In the genomic region with DNA sequence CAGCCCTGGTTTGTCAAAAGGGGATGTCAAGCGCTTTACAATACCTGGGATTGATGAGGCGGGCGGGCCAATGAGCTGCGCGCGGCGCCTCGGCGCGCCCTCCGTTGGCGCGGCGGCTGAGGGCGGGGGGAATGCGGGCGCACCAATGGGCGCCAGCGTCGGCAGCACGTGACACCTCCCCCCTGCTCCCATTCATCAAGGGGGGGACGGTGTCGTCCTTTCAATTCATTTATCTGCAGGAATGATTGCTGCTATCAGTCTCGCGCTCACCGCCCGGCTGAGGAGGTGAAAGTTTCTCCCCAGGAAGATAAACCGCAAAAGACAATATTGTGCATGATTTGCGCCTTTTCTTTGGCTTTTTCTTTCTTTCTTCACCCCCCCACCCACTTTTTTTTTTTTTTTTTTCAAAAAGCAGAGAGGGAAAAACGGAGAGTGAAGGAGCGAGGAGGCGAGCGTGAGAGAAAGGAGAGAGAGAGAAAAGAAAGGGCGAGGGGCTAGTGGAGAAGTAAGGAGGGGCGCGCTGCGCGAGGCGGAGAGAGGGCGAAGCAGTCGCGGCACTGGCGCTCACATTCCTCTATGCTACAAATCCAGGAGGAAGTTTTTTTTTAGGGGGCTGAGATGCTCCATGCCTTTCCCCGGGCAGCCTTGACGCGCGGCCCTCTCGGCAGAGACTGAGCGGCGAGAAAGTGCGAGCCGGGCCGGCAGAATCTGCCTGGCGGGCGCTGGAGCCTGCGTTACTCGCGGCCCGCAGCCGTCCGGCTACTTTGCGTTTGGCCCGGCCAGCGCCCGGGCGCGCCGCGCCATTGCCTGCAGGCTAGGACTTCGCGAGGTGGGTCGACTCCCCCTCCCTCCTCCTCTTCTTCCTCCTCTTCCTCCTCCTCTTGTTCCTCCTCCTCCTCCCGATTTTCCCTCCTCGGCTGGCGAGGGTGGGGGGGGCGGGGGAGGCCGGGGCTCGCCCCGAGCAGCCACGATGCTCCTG, we compare ENCODE assay signal across 9 cellular contexts. TPM values are rescaled to one million over a fixed set of nuclear protein-coding genes. Genes with fewer than 3 reads are reported as not detected.
DNase-seq lines count a peak whose midpoint lies in the region; ATAC-seq, FAIRE-seq and TF ChIP-seq lines count a peak whose summit lies in the region.
"Had no signal": no experiment of that assay in that cellular context is flagged by ENCODE, and none has a peak within 500 bp of the region (broad histone marks: within the 10 kb centered on the region; RNA-seq: fewer than 3 reads in every experiment).

A gene (plus strand): TSS at position 223 of the 979 bp plus-strand sequence. CDS start 748 bp downstream, at position 971.

- no peak within 1 kb of the TSS for H4K91ac ChIP-seq in H9 (ENCODE audit: insufficient read length, low read depth, low read length)

- no peaks in the 10 kb centered on the region for H3K79me2 ChIP-seq in H9 (ENCODE audit: insufficient read depth, low read length)

- no peak within 1 kb of the TSS for H4K8ac ChIP-seq in H9 (replicated peaks; ENCODE audit: insufficient read length, low read depth, low read length)

- peak; percentile 87 for DNase-seq in H9
- DNase-seq in activated CD4-positive, alpha-beta memory T cell treated with anti-CD3 and anti-CD28 coated beads, Interleukin-2, amount 10 ng/mL, durations not matched to agents 7 days and 5 days: no peak
- DNase-seq in iPS-NIHi11 (ENCODE audit: low spot score): peak; percentile 77
- DNase-seq in spleen: no peak
- DNase-seq in SKM-1 (lab: John Stamatoyannopoulos, UW; ENCODE audit: unreplicated experiment): no peak
- DNase-seq in urothelium cell line (ENCODE audit: low spot score): no peak

- WGBS in H9 (ENCODE audit: extremely low coverage, insufficient read length, low lambda C conversion rate): no CpG with 5 or more reads among the region's 80 CpGs
- 8 to 16% (median 12%) methylated on average over 75 to 80 of the region's 80 CpGs for WGBS in spleen, 5 donors

- no peak within 1 kb of the TSS for H3K27ac ChIP-seq in H9 (ENCODE audit: insufficient read length, low read depth, low read length)
- H3K27ac ChIP-seq in spleen: no peak within 1 kb of the TSS

- no peaks in the 10 kb centered on the region for H3K36me3 ChIP-seq in spleen

- H3K4me1 ChIP-seq in H9 (ENCODE audit: insufficient read depth, low read length) (peaks cover 3% of the 10 kb centered on the region; the same call in 1 of the 2 replicates), spleen (peaks cover 25 to 55% (median 46%) of the 10 kb centered on the region in 6 donors)

- H3K9me3 ChIP-seq in H9 (ENCODE audit: control insufficient read depth, low read depth, low read length): no peaks in the 10 kb centered on the region
- peaks cover 0 to 49% (median 0%) of the 10 kb centered on the region in 8 donors for H3K9me3 ChIP-seq in spleen

- H3K9ac ChIP-seq in H9 (ENCODE audit: extremely low read depth, insufficient read length, low read length): no peak within 1 kb of the TSS

- H2AK5ac ChIP-seq in H9 (ENCODE audit: insufficient read length, low read length): no peak within 1 kb of the TSS

- H3K18ac ChIP-seq in H9 (ENCODE audit: insufficient read length, low read depth, low read length): no peak within 1 kb of the TSS

- H3K23ac ChIP-seq in H9 (ENCODE audit: insufficient read length, low read depth, low read length): no peak within 1 kb of the TSS

- ATAC-seq in HG02642 (IDR thresholded peaks at IDR 0.05; ENCODE audit: poor library complexity, unreplicated experiment): no peak

- H3T11ph ChIP-seq in H9 (ENCODE audit: low read length): no peak within 1 kb of the TSS

- no peak within 1 kb of the TSS for H2BK15ac ChIP-seq in H9 (ENCODE audit: low read depth, low read length)

- peak within 1 kb of the TSS in 1 of 3 experiments; percentile 80; a peak in 2 of 7 replicates for H3K27ac Mint-ChIP-seq in H9
- H3K27ac Mint-ChIP-seq in activated CD4-positive, alpha-beta memory T cell treated with anti-CD3 and anti-CD28 coated beads, Interleukin-2, amount 10 ng/mL, durations not matched to agents 7 days and 5 days: peak within 1 kb of the TSS; percentile 57

- H2BK12ac ChIP-seq in H9 (ENCODE audit: insufficient read length, low read depth, low read length): no peak within 1 kb of the TSS

- H3K23me2 ChIP-seq in H9 (ENCODE audit: insufficient read length, low read depth, low read length, poor library complexity, severe bottlenecking): peaks cover 35% of the 10 kb centered on the region

- H3K79me1 ChIP-seq in H9 (ENCODE audit: insufficient read depth, low read depth, low read length, poor library complexity, severe bottlenecking): no peaks in the 10 kb centered on the region

- peak within 1 kb of the TSS in 6 of 8 donors; percentile 19 to 59 (median 29) for H3K4me3 ChIP-seq in spleen

- FAIRE-seq in urothelium cell line (lab: Jason Lieb, UNC): no peak
- FAIRE-seq: endometrium had no signal

- no peak within 1 kb of the TSS for H3K56ac ChIP-seq in H9 (ENCODE audit: insufficient read length, low read depth, low read length)

- no peak for TF ChIP-seq CTCF in H9 (conservative IDR thresholded peaks at IDR 0.05)
- TF ChIP-seq CTCF in spleen (IDR thresholded peaks at IDR 0.05 in 8 of 11, conservative IDR thresholded peaks at IDR 0.05 in 3 of 11): no peak

- H4K20me1 ChIP-seq in H9 (ENCODE audit: control insufficient read depth, insufficient read depth, insufficient read length): no peaks in the 10 kb centered on the region

- CTCF ChIA-PET in activated CD4-positive, alpha-beta memory T cell treated with anti-CD3 and anti-CD28 coated beads, Interleukin-2, amount 10 ng/mL, durations not matched to agents 7 days and 5 days (lab: Charles Lee): no interaction called here

- TF ChIP-seq POLR2A in spleen (IDR thresholded peaks at IDR 0.05): no peak

- peaks cover 99% of the 10 kb centered on the region for H3K27me3 Mint-ChIP-seq in H9 (ENCODE audit: low read depth)
- peaks cover 81% of the 10 kb centered on the region for H3K27me3 Mint-ChIP-seq in activated CD4-positive, alpha-beta memory T cell treated with anti-CD3 and anti-CD28 coated beads, Interleukin-2, amount 10 ng/mL, durations not matched to agents 7 days and 5 days

- intact Hi-C loops in spleen (cut with DNase I; ENCODE audit: low total_unique reads): no loop called here

- H2BK20ac ChIP-seq in H9 (ENCODE audit: low read depth, low read length, poor library complexity, severe bottlenecking): no peak within 1 kb of the TSS

- H3K4me1 Mint-ChIP-seq in H9: peaks cover 25 to 82% of the 10 kb centered on the region in 2 experiments
- peaks cover 23% of the 10 kb centered on the region for H3K4me1 Mint-ChIP-seq in activated CD4-positive, alpha-beta memory T cell treated with anti-CD3 and anti-CD28 coated beads, Interleukin-2, amount 10 ng/mL, durations not matched to agents 7 days and 5 days

- no peak within 1 kb of the TSS for H3K14ac ChIP-seq in H9 (ENCODE audit: insufficient read depth, low read length)

- H2BK120ac ChIP-seq in H9 (ENCODE audit: low read depth, low read length, poor library complexity, severe bottlenecking): no peak within 1 kb of the TSS

- no peak within 1 kb of the TSS for H2BK5ac ChIP-seq in H9 (ENCODE audit: insufficient read length, low read length)

- no peak within 1 kb of the TSS for H3K4ac ChIP-seq in H9 (ENCODE audit: low read depth, low read length)

- H3K4me2 ChIP-seq in H9 (ENCODE audit: insufficient read depth, insufficient read length, low read length): peak within 1 kb of the TSS; percentile 84

- H3K36me3 Mint-ChIP-seq in H9 (ENCODE audit: insufficient read depth in 1 of 3, low read depth in 3 of 3): no peaks in the 10 kb centered on the region; a peak in 1 of 7 replicates
- peaks cover 37% of the 10 kb centered on the region for H3K36me3 Mint-ChIP-seq in activated CD4-positive, alpha-beta memory T cell treated with anti-CD3 and anti-CD28 coated beads, Interleukin-2, amount 10 ng/mL, durations not matched to agents 7 days and 5 days (ENCODE audit: low read depth)

- H2AFZ ChIP-seq in H9 (ENCODE audit: low read length): no peak within 1 kb of the TSS

- H3K9me3 Mint-ChIP-seq in H9: peaks cover 0 to 6% of the 10 kb centered on the region in 2 experiments; a peak in 3 of 5 replicates
- H3K9me3 Mint-ChIP-seq in activated CD4-positive, alpha-beta memory T cell treated with anti-CD3 and anti-CD28 coated beads, Interleukin-2, amount 10 ng/mL, durations not matched to agents 7 days and 5 days: peaks cover 11% of the 10 kb centered on the region

- H3K27me3 ChIP-seq in H9 (ENCODE audit: insufficient read depth, low read length) (peaks cover 86% of the 10 kb centered on the region), spleen (replicated peaks in 1 of 7) (peaks cover 28 to 100% (median 100%) of the 10 kb centered on the region in 7 donors)

- POLR2A ChIA-PET in activated CD4-positive, alpha-beta memory T cell treated with anti-CD3 and anti-CD28 coated beads, Interleukin-2, amount 10 ng/mL, durations not matched to agents 7 days and 5 days (lab: Charles Lee): no interaction called here

- no peak within 1 kb of the TSS for H4K5ac ChIP-seq in H9 (ENCODE audit: insufficient read length, low read depth, low read length)

- peak within 1 kb of the TSS; percentile 47 to 87 for H3K4me3 Mint-ChIP-seq in H9
- peak within 1 kb of the TSS; percentile 22 for H3K4me3 Mint-ChIP-seq in activated CD4-positive, alpha-beta memory T cell treated with anti-CD3 and anti-CD28 coated beads, Interleukin-2, amount 10 ng/mL, durations not matched to agents 7 days and 5 days

RNA-seq across cellular contexts. Expression of the gene that starts here (rescaled TPM):
- total RNA-seq in H9 (2021): not detected in 2 replicates
- not detected for total RNA-seq in activated CD4-positive, alpha-beta memory T cell treated with anti-CD3 and anti-CD28 coated beads, Interleukin-2, amount 10 ng/mL, durations not matched to agents 7 days and 5 days
- not detected for total RNA-seq in spleen
- polyA plus RNA-seq in spleen: not detected
- total RNA-seq: OCI-LY7 had no signal

Comparison
In these comparisons a context has a peak if more than half of its experiments do, and no peak if none do; other contexts are left out.
1. Peak in DNase-seq and H3K4me2 ChIP-seq in H9; RNA of the gene not detected or under 1 TPM.